Comparison of ENCODE assay signal across 1 cellular context in genomic region chr19:12362236-12362635, GRCh38. TPM values are rescaled to one million over a fixed set of nuclear protein-coding genes. Genes with fewer than 3 reads are reported as not detected.
"Had no signal": no experiment of that assay in that cellular context is flagged by ENCODE, and none has a peak within 500 bp of the region (broad histone marks: within the 10 kb centered on the region; RNA-seq: fewer than 3 reads in every experiment).

No MANE protein-coding gene starts in this region.

RNA-seq across cellular contexts. Expression of gene ZNF442, which starts 3.2 kb away (rescaled TPM):
- total RNA-seq: H7 had no signal

RNA-seq across cellular contexts. Expression of gene ZNF563, which starts 28.8 kb away (rescaled TPM):
- total RNA-seq: H7 had no signal

RNA-seq across cellular contexts. Expression of gene ZNF799, which starts 38.8 kb away (rescaled TPM):
- total RNA-seq: H7 had no signal
